8 cellular contexts compared by ENCODE assay signal in genomic region chr14:90454041-90455000, GRCh38.
DNase-seq lines count a peak whose midpoint lies in the region; ATAC-seq and TF ChIP-seq lines count a peak whose summit lies in the region.

No MANE protein-coding gene starts in this region.

- H3K4me3 Mint-ChIP-seq in activated T-cell treated with anti-CD3 and anti-CD28 coated beads, Interleukin-2, amount 50 U/mL, for 24 hours: no peak overlapping the region

- ATAC-seq in HG03025 (IDR thresholded peaks at IDR 0.05; ENCODE audit: low FRiP score, unreplicated experiment): no peak

- H3K36me3 Mint-ChIP-seq in activated T-cell treated with anti-CD3 and anti-CD28 coated beads, Interleukin-2, amount 50 U/mL, for 24 hours (ENCODE audit: low read depth): no peaks in the 10 kb centered on the region

- no peak overlapping the region for H3K27ac Mint-ChIP-seq in activated T-cell treated with anti-CD3 and anti-CD28 coated beads, Interleukin-2, amount 50 U/mL, for 24 hours

- H3K27me3 Mint-ChIP-seq in activated T-cell treated with anti-CD3 and anti-CD28 coated beads, Interleukin-2, amount 50 U/mL, for 24 hours: no peaks in the 10 kb centered on the region

- DNase-seq in activated T-cell treated with anti-CD3 and anti-CD28 coated beads, Interleukin-2, amount 50 U/mL, for 48 hours: peak; percentile 36 to 39
- DNase-seq in activated T-cell treated with anti-CD3 and anti-CD28 coated beads, Interleukin-2, amount 50 U/mL, for 24 hours: no peak
- DNase-seq in SW480 (ENCODE audit: low spot score) (peak; percentile 84), glomerular visceral epithelial cell (ENCODE audit: extremely low spot score) (peak; percentile 77), nucleus accumbens (lab: John Stamatoyannopoulos, UW) (peak; percentile 53 to 98 (median 95)), GM13976 (ENCODE audit: low spot score) (no peak), NCI-H1048 (lab: John Stamatoyannopoulos, UW) (no peak)

- TF ChIP-seq CTCF in GM13976 (IDR thresholded peaks at IDR 0.05; ENCODE audit: borderline replicate concordance, control extremely low read depth, extremely low read depth, insufficient read depth, missing control alignments): no peak

- in situ Hi-C loops in GM13976 (cut with MboI; ENCODE audit: low sequenced_read_pairs, unreplicated experiment): no loop called here

- no peaks in the 10 kb centered on the region for H3K9me3 Mint-ChIP-seq in activated T-cell treated with anti-CD3 and anti-CD28 coated beads, Interleukin-2, amount 50 U/mL, for 24 hours

- H3K4me1 Mint-ChIP-seq in activated T-cell treated with anti-CD3 and anti-CD28 coated beads, Interleukin-2, amount 50 U/mL, for 24 hours (ENCODE audit: low read depth): peaks cover 4% of the 10 kb centered on the region

Comparison
In these comparisons a context has a peak if more than half of its experiments do, and no peak if none do; other contexts are left out.
1. DNase-seq: peak in activated T-cell treated with anti-CD3 and anti-CD28 coated beads, Interleukin-2, amount 50 U/mL, for 48 hours (2 of 2), SW480 (single experiment), glomerular visceral epithelial cell (single experiment) and nucleus accumbens (56 of 56); none in activated T-cell treated with anti-CD3 and anti-CD28 coated beads, Interleukin-2, amount 50 U/mL, for 24 hours (single experiment), GM13976 (single experiment) and NCI-H1048 (single experiment).